Comparison of ENCODE assay signal across 32 cellular contexts in genomic region chr9:134949681-134950403, GRCh38. TPM values are rescaled to one million over a fixed set of nuclear protein-coding genes. Genes with fewer than 3 reads are reported as not detected.
"Had no signal": no experiment of that assay in that cellular context is flagged by ENCODE, and none has a peak within 500 bp of the region (broad histone marks: within the 10 kb centered on the region; RNA-seq: fewer than 3 reads in every experiment).

No MANE protein-coding gene starts in this region.

- H3K4me3 Mint-ChIP-seq: activated naive CD4-positive, alpha-beta T cell treated with anti-CD3 and anti-CD28 coated beads, Interleukin-2, amount 10 ng/mL, durations not matched to agents 7 days and 5 days; activated naive CD8-positive, alpha-beta T cell treated with anti-CD3 and anti-CD28 coated beads, Interleukin-2, amount 10 ng/mL, durations not matched to agents 7 days and 5 days; activated T-helper 1 cell treated with anti-CD3 and anti-CD28 coated beads, Interleukin-12 subunit alpha, Interleukin-12 subunit beta, Interleukin-2, Interleukin-4 antibody, amounts not matched to agents 30 ng/mL and 10 ng/mL and 1 ng/mL, durations not matched to agents 14 hours and 24 hours and 36 hours; mesothelial cell of epicardium; naive B cell; neural crest cell; T-helper 1 cell treated with Interleukin-12 subunit alpha and Interleukin-12 subunit beta and Interleukin-4 antibody, amounts not matched to agents 30 μg/mL and 1 μg/mL, for 36 hours had no signal

- H3K9me3 ChIP-seq: gastroesophageal sphincter, testis, transverse colon had no signal

- H3K4me3 ChIP-seq: gastroesophageal sphincter, smooth muscle cell, testis, transverse colon had no signal

- H3K27ac Mint-ChIP-seq: activated naive CD4-positive, alpha-beta T cell treated with anti-CD3 and anti-CD28 coated beads, Interleukin-2, amount 10 ng/mL, durations not matched to agents 7 days and 5 days; activated naive CD8-positive, alpha-beta T cell treated with anti-CD3 and anti-CD28 coated beads, Interleukin-2, amount 10 ng/mL, durations not matched to agents 7 days and 5 days; activated T-helper 1 cell treated with anti-CD3 and anti-CD28 coated beads, Interleukin-12 subunit alpha, Interleukin-12 subunit beta, Interleukin-2, Interleukin-4 antibody, amounts not matched to agents 30 ng/mL and 10 ng/mL and 1 ng/mL, durations not matched to agents 14 hours and 24 hours and 36 hours; mesothelial cell of epicardium; T-helper 1 cell treated with Interleukin-12 subunit alpha and Interleukin-12 subunit beta and Interleukin-4 antibody, amounts not matched to agents 30 μg/mL and 1 μg/mL, for 36 hours had no signal

- H3K9me3 Mint-ChIP-seq: activated naive CD4-positive, alpha-beta T cell treated with anti-CD3 and anti-CD28 coated beads, Interleukin-2, amount 10 ng/mL, durations not matched to agents 7 days and 5 days; activated naive CD8-positive, alpha-beta T cell treated with anti-CD3 and anti-CD28 coated beads, Interleukin-2, amount 10 ng/mL, durations not matched to agents 7 days and 5 days; activated T-helper 1 cell treated with anti-CD3 and anti-CD28 coated beads, Interleukin-12 subunit alpha, Interleukin-12 subunit beta, Interleukin-2, Interleukin-4 antibody, amounts not matched to agents 30 ng/mL and 10 ng/mL and 1 ng/mL, durations not matched to agents 14 hours and 24 hours and 36 hours; neural crest cell; T-helper 1 cell treated with Interleukin-12 subunit alpha and Interleukin-12 subunit beta and Interleukin-4 antibody, amounts not matched to agents 30 μg/mL and 1 μg/mL, for 36 hours had no signal

- H3K27ac ChIP-seq: brain microvascular endothelial cell, gastroesophageal sphincter, testis, transverse colon, WERI-Rb-1 had no signal

- H3K27me3 Mint-ChIP-seq: activated naive CD4-positive, alpha-beta T cell treated with anti-CD3 and anti-CD28 coated beads, Interleukin-2, amount 10 ng/mL, durations not matched to agents 7 days and 5 days had no signal

- H3K36me3 ChIP-seq: brain microvascular endothelial cell, gastroesophageal sphincter, transverse colon had no signal

- H3K27me3 ChIP-seq: brain microvascular endothelial cell, testis, transverse colon had no signal

- H3K4me1 ChIP-seq: testis, transverse colon had no signal

- ATAC-seq: activated CD4-positive, CD25-positive, alpha-beta regulatory T cell treated with anti-CD3 and anti-CD28 coated beads, Interleukin-2, amount 50 U/mL, for 24 hours; gastroesophageal sphincter; left colon had no signal

- H3K36me3 Mint-ChIP-seq: activated naive CD4-positive, alpha-beta T cell treated with anti-CD3 and anti-CD28 coated beads, Interleukin-2, amount 10 ng/mL, durations not matched to agents 7 days and 5 days; activated naive CD8-positive, alpha-beta T cell treated with anti-CD3 and anti-CD28 coated beads, Interleukin-2, amount 10 ng/mL, durations not matched to agents 7 days and 5 days; mesothelial cell of epicardium; naive B cell had no signal

- H3K4me1 Mint-ChIP-seq: activated naive CD4-positive, alpha-beta T cell treated with anti-CD3 and anti-CD28 coated beads, Interleukin-2, amount 10 ng/mL, durations not matched to agents 7 days and 5 days; activated naive CD8-positive, alpha-beta T cell treated with anti-CD3 and anti-CD28 coated beads, Interleukin-2, amount 10 ng/mL, durations not matched to agents 7 days and 5 days had no signal

- DNase-seq: activated CD4-positive, alpha-beta T cell treated with anti-CD3 and anti-CD28 coated beads for 48 hours; activated CD4-positive, alpha-beta T cell treated with anti-CD3 and anti-CD28 coated beads, Interleukin-2, amount 50 U/mL, for 48 hours; activated effector memory CD4-positive, alpha-beta T cell treated with anti-CD3 and anti-CD28 coated beads, Interleukin-2, amount 50 U/mL, for 16 hours; activated naive CD4-positive, alpha-beta T cell treated with anti-CD3 and anti-CD28 coated beads, Interleukin-2, amount 10 ng/mL, durations not matched to agents 7 days and 5 days; activated naive CD8-positive, alpha-beta T cell treated with anti-CD3 and anti-CD28 coated beads, Interleukin-2, amount 10 ng/mL, durations not matched to agents 7 days and 5 days; activated T-cell treated with anti-CD3 and anti-CD28 coated beads, Interleukin-2, amount 50 U/mL, for 1 hour; brain microvascular endothelial cell; caudate nucleus; hippocampal formation; naive B cell; stimulated activated CD4-positive, alpha-beta T cell treated with anti-CD3 and anti-CD28 coated beads, Interleukin-15, amount 100 ng/mL, for 24 hours; stimulated activated CD4-positive, alpha-beta T cell treated with anti-CD3 and anti-CD28 coated beads, Interleukin-2, amount 100 ng/mL, for 24 hours; stimulated activated naive CD4-positive, alpha-beta T cell treated with Interleukin-2 at 50 U/mL for 16 hours; T1000; testis; transverse colon; WERI-Rb-1 had no signal

- H3K4me2 ChIP-seq: smooth muscle cell had no signal

RNA-seq across cellular contexts. Expression of gene FCN1, which starts 32.1 kb away (rescaled TPM):
- total RNA-seq: activated CD8-positive, alpha-beta memory T cell treated with anti-CD3 and anti-CD28 coated beads for 36 hours; activated T-helper 1 cell treated with anti-CD3 and anti-CD28 coated beads, Interleukin-12 subunit alpha, Interleukin-12 subunit beta, Interleukin-2, Interleukin-4 antibody, amounts not matched to agents 30 ng/mL and 10 ng/mL and 1 ng/mL, durations not matched to agents 14 hours and 24 hours and 36 hours; astrocyte; endothelial cell of umbilical vein; fibroblast of lung; fibroblast of villous mesenchyme; mesothelial cell of epicardium; neural crest cell; renal cortical epithelial cell; smooth muscle cell had no signal
- polyA plus RNA-seq: endothelial cell of umbilical vein, fibroblast of lung, keratinocyte had no signal
